24 cellular contexts compared by ENCODE assay signal in genomic region chr3:106056919-106057318, GRCh38.
"Had no signal": no experiment of that assay in that cellular context is flagged by ENCODE, and none has a peak within 500 bp of the region (broad histone marks: within the 10 kb centered on the region; RNA-seq: fewer than 3 reads in every experiment).

No MANE protein-coding gene starts in this region.

- H3K4me1 ChIP-seq: spleen, tibial artery, upper lobe of right lung had no signal

- H3K36me3 Mint-ChIP-seq: immature natural killer cell; naive B cell; natural killer cell; stimulated activated effector memory CD8-positive, alpha-beta T cell treated with anti-CD3 and anti-CD28 coated beads, Interleukin-12 subunit alpha, Interleukin-12 subunit beta, amount 100 ng/mL, for 72 hours had no signal

- H3K4me3 ChIP-seq: heart left ventricle, left ventricle myocardium inferior, lung, skin epidermis, spleen, suprapubic skin, thoracic aorta, tibial artery, upper lobe of right lung had no signal

- H3K4me3 Mint-ChIP-seq: immature natural killer cell; mesothelial cell of epicardium; naive B cell; natural killer cell; neural crest cell; stimulated activated effector memory CD8-positive, alpha-beta T cell treated with anti-CD3 and anti-CD28 coated beads, Interleukin-12 subunit alpha, Interleukin-12 subunit beta, amount 100 ng/mL, for 72 hours; stimulated activated naive CD8-positive, alpha-beta T cell treated with anti-CD3 and anti-CD28 coated beads, Interleukin-15, Interleukin-2, amounts not matched to agents 100 ng/mL and 50 ng/mL, for 24 hours had no signal

- H3K27me3 ChIP-seq: heart left ventricle, spleen, suprapubic skin, tibial artery, upper lobe of right lung had no signal

- H3K27ac ChIP-seq: heart left ventricle, left ventricle myocardium inferior, skin epidermis, spleen, suprapubic skin, thoracic aorta, tibial artery, upper lobe of right lung had no signal

- DNase-seq: heart left ventricle; hypothalamus; immature natural killer cell; kidney; left ventricle myocardium inferior; mesendoderm; naive B cell; natural killer cell; nucleus accumbens; right cardiac atrium; spleen; stimulated activated CD4-positive, alpha-beta T cell treated with anti-CD3 and anti-CD28 coated beads, Interleukin-4, amount 100 ng/mL, for 24 hours; stimulated activated naive CD4-positive, alpha-beta T cell; tibial artery; upper lobe of right lung had no signal

- H3K9me3 ChIP-seq: heart left ventricle, spleen, suprapubic skin, thoracic aorta, tibial artery, upper lobe of right lung had no signal

- H3K9me3 Mint-ChIP-seq: immature natural killer cell; natural killer cell; stimulated activated effector memory CD8-positive, alpha-beta T cell treated with anti-CD3 and anti-CD28 coated beads, Interleukin-12 subunit alpha, Interleukin-12 subunit beta, amount 100 ng/mL, for 72 hours; stimulated activated naive CD8-positive, alpha-beta T cell treated with anti-CD3 and anti-CD28 coated beads, Interleukin-15, Interleukin-2, amounts not matched to agents 100 ng/mL and 50 ng/mL, for 24 hours had no signal

- H3K27me3 Mint-ChIP-seq: naive B cell; progenitor cell of endocrine pancreas; stimulated activated naive CD8-positive, alpha-beta T cell treated with anti-CD3 and anti-CD28 coated beads, Interleukin-15, Interleukin-2, amounts not matched to agents 100 ng/mL and 50 ng/mL, for 24 hours had no signal

- H3K36me3 ChIP-seq: heart left ventricle, left ventricle myocardium inferior, spleen, suprapubic skin, thoracic aorta, tibial artery, upper lobe of right lung had no signal

- H3K27ac Mint-ChIP-seq: immature natural killer cell; mesothelial cell of epicardium; naive B cell; natural killer cell; progenitor cell of endocrine pancreas; stimulated activated effector memory CD8-positive, alpha-beta T cell treated with anti-CD3 and anti-CD28 coated beads, Interleukin-12 subunit alpha, Interleukin-12 subunit beta, amount 100 ng/mL, for 72 hours; stimulated activated naive CD8-positive, alpha-beta T cell treated with anti-CD3 and anti-CD28 coated beads, Interleukin-15, Interleukin-2, amounts not matched to agents 100 ng/mL and 50 ng/mL, for 24 hours had no signal

- H3K4me1 Mint-ChIP-seq: immature natural killer cell, naive B cell, neural crest cell had no signal
